ENCODE assay signal across 18 cellular contexts in genomic region chr17:61474934-61475333, GRCh38. TPM values are rescaled to one million over a fixed set of nuclear protein-coding genes. Genes with fewer than 3 reads are reported as not detected.
DNase-seq lines count a peak whose midpoint lies in the region; ATAC-seq and TF ChIP-seq lines count a peak whose summit lies in the region.
"Had no signal": no experiment of that assay in that cellular context is flagged by ENCODE, and none has a peak within 500 bp of the region (broad histone marks: within the 10 kb centered on the region; RNA-seq: fewer than 3 reads in every experiment).

No MANE protein-coding gene starts in this region.

- TF ChIP-seq CTCF in HFFc6 (IDR thresholded peaks at IDR 0.05) (no peak), mucosa of descending colon (IDR thresholded peaks at IDR 0.05) (no peak)

- peak overlapping the region; percentile 97 for H3K27ac ChIP-seq in epithelial cell of prostate
- H3K27ac ChIP-seq: 22Rv1, BLaER1, HL-60, Peyer's patch had no signal

- peak overlapping the region; percentile 77 for H3K27ac Mint-ChIP-seq in HFFc6

- peak overlapping the region; percentile 61 for H3K4me3 Mint-ChIP-seq in HFFc6

- H3K9me3 ChIP-seq in mucosa of descending colon = no peaks in the 10 kb centered on the region
- H3K9me3 ChIP-seq: BLaER1, Peyer's patch had no signal

- H3K4me1 ChIP-seq in mucosa of descending colon (ENCODE audit: low read depth) = no peaks in the 10 kb centered on the region
- H3K4me1 ChIP-seq: BLaER1, Peyer's patch had no signal

- H3K9me3 Mint-ChIP-seq in HFFc6 = no peaks in the 10 kb centered on the region

- DNase-seq in NCI-H748 (lab: John Stamatoyannopoulos, UW; ENCODE audit: unreplicated experiment) = peak; percentile 4
- no peak for DNase-seq in NCI-H748 treated with DMSO at 0.1 percent for 48 hours (lab: John Stamatoyannopoulos, UW)
- no peak for DNase-seq in HFFc6
- no peak for DNase-seq in epithelial cell of prostate (ENCODE audit: low read depth, low spot score)
- DNase-seq in mucosa of descending colon = peak in 1 of 3 donors; percentile 16
- no peak for DNase-seq in AML-193 (lab: John Stamatoyannopoulos, UW)
- DNase-seq: DMS153, KG1, NCI-H1105 treated with DMSO at 0.1 percent for 48 hours, NCI-H187, NCI-H774, SHP77 treated with DMSO at 0.1 percent for 48 hours had no signal

- H3K27me3 Mint-ChIP-seq in HFFc6 (ENCODE audit: insufficient read depth) = no peaks in the 10 kb centered on the region; the same call in 1 of the 2 replicates

- no peak overlapping the region for H3K4me3 ChIP-seq in mucosa of descending colon
- H3K4me3 ChIP-seq: BLaER1, Peyer's patch had no signal

- intact Hi-C loops in mucosa of descending colon (cut with DNase I, micrococcal nuclease) = no loop called here

- ATAC-seq in mucosa of descending colon (peak; percentile 31), GM18861 (IDR thresholded peaks at IDR 0.05; ENCODE audit: unreplicated experiment) (no peak), GM21576 (IDR thresholded peaks at IDR 0.05; ENCODE audit: unreplicated experiment) (no peak)

- peaks cover 25% of the 10 kb centered on the region for H3K4me1 Mint-ChIP-seq in HFFc6 (ENCODE audit: low read depth)

- H3K36me3 Mint-ChIP-seq in HFFc6 (ENCODE audit: low read depth) = no peaks in the 10 kb centered on the region

- H3K36me3 ChIP-seq in mucosa of descending colon (ENCODE audit: low read depth) = no peaks in the 10 kb centered on the region
- H3K36me3 ChIP-seq: BLaER1, Peyer's patch had no signal

RNA-seq across cellular contexts. Expression of gene TBX4, which starts 22.7 kb away (rescaled TPM):
- under 1 TPM in 3 of 6 experiments, not detected in 3; 0.11 to 0.26 (median 0.18) TPM for total RNA-seq in HFFc6 (2021; fragmentation: NEBNext Ultra II Directional; extraction: Animal tissue kit (Norgen Biotek cat#: 25700))
- total RNA-seq in mucosa of descending colon = not detected
- total RNA-seq: Peyer's patch had no signal
